Comparison of ENCODE assay signal across 8 cellular contexts in the genomic region with DNA sequence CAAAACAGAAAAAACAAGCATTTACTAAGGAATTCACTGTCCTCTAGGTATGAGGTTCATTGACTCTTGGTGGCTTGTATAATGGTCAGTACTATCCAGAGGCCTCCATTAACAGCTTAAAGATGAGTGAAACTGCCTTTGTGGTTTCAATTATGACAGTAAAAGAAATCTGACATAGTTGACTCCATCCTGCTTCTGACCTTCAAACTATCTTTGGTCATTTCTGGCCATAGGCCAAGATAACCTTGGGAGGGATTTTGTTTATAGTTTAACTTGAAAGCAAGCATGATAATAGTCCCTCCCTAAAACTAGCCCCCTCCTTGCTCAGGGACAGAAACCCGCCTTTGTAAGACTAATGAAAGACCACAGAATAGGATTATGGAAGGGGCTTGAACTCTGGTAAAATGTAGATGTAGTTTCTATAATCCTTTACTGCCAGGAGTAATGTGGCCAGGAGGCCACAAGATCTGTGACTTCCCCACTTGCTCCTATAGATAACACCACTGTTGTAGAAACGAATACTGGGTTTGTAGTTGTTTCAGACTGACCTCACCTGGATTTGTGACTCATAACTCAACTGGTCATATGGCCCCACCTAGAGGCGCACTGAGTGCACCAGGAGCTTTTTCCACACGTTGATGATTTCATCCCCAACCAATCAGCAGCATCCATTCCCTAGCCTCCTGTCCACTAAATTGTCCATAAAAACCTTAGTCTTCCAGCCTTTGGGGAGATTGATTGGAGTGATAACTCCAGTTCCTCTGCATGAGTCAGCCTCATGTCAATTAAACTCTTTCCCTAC. TPM values are rescaled to one million over a fixed set of nuclear protein-coding genes. Genes with fewer than 3 reads are reported as not detected.
DNase-seq lines count a peak whose midpoint lies in the region; ATAC-seq and TF ChIP-seq lines count a peak whose summit lies in the region.

No MANE protein-coding gene starts in this region.

- peak; percentile 77 for ATAC-seq in HG03064 (IDR thresholded peaks at IDR 0.05; ENCODE audit: low read depth, unreplicated experiment)
- peak; percentile 83 for ATAC-seq in body of pancreas

- H3K27ac ChIP-seq in PC-9 (peak overlapping the region; percentile 61), body of pancreas (no peak overlapping the region), mesenchymal stem cell (ENCODE audit: low read length, poor library complexity, severe bottlenecking) (no peak overlapping the region)

- H3K4me1 ChIP-seq in PC-9 (replicated peaks; ENCODE audit: insufficient read depth) (peaks cover 55% of the 10 kb centered on the region), body of pancreas (peaks cover 3% of the 10 kb centered on the region), mesenchymal stem cell (ENCODE audit: control insufficient read depth, insufficient read depth, low read depth, low read length) (no peaks in the 10 kb centered on the region)

- no peak overlapping the region for H3K4ac ChIP-seq in mesenchymal stem cell (ENCODE audit: low read depth in 1 of 2, low read length in 2 of 2)

- WGBS in body of pancreas, 2 donors = 43 to 52% methylated on average over 4 of the region's 4 CpGs
- 85% methylated on average over 3 of the region's 4 CpGs for WGBS in mesenchymal stem cell

- no peak overlapping the region for H4K8ac ChIP-seq in mesenchymal stem cell (ENCODE audit: low read length)

- H2BK5ac ChIP-seq in mesenchymal stem cell (ENCODE audit: low read depth, low read length, poor library complexity, severe bottlenecking) = no peak overlapping the region

- H2BK12ac ChIP-seq in mesenchymal stem cell (ENCODE audit: low read length in 2 of 2) = no peak overlapping the region

- no peak for TF ChIP-seq POLR2A in body of pancreas (IDR thresholded peaks at IDR 0.05)

- H3K27me3 ChIP-seq in PC-9 (ENCODE audit: insufficient read depth, low read depth) (no peaks in the 10 kb centered on the region), body of pancreas (no peaks in the 10 kb centered on the region), mesenchymal stem cell (ENCODE audit: control insufficient read depth in 1 of 2, insufficient read depth in 1 of 2, low read length in 2 of 2) (no peaks in the 10 kb centered on the region)

- no peaks in the 10 kb centered on the region for H3K79me2 ChIP-seq in PC-9 (ENCODE audit: low read depth)

- H3K36me3 ChIP-seq in PC-9 (ENCODE audit: low read depth) (no peaks in the 10 kb centered on the region), body of pancreas (replicated peaks in 1 of 2; ENCODE audit: insufficient read depth in 1 of 2, low read depth in 2 of 2) (no peaks in the 10 kb centered on the region), mesenchymal stem cell (ENCODE audit: control insufficient read depth in 1 of 2, insufficient read depth in 2 of 2, low read depth in 1 of 2, low read length in 2 of 2) (no peaks in the 10 kb centered on the region)

- no TSS peak for BruUV-seq in PC-9 (replicated peaks; lab: Mats Ljungman, UMichigan)

- H3K79me1 ChIP-seq in mesenchymal stem cell (replicated peaks; ENCODE audit: low read length, poor library complexity, severe bottlenecking) = no peaks in the 10 kb centered on the region

- no peaks in the 10 kb centered on the region for H3K9me2 ChIP-seq in PC-9 (ENCODE audit: insufficient read depth)

- CTCF ChIA-PET in PC-9 (lab: Charles Lee) = no interaction called here

- intact Hi-C loops in PC-9 (cut with micrococcal nuclease; ENCODE audit: unreplicated experiment) = loop anchor here (5.0 kb wide), 1 partner anchor 187 kb away; no protein-coding TSS in a partner anchor
- intact Hi-C loops in body of pancreas (cut with DNase I) = loop anchor here (10.0 kb wide), 1 partner anchor 289 kb away; no protein-coding TSS in a partner anchor

- H3K4me3 ChIP-seq in PC-9 (no peak overlapping the region), body of pancreas (no peak overlapping the region), mesenchymal stem cell (ENCODE audit: insufficient read depth in 1 of 2, low read depth in 1 of 2, low read length in 2 of 2) (no peak overlapping the region)

- no peak overlapping the region for H3K23ac ChIP-seq in mesenchymal stem cell (ENCODE audit: low read length in 2 of 2)

- H3K18ac ChIP-seq in mesenchymal stem cell (ENCODE audit: low read depth in 1 of 2, low read length in 2 of 2) = no peak overlapping the region

- no peak overlapping the region for H3K14ac ChIP-seq in mesenchymal stem cell (ENCODE audit: low read length in 2 of 2)

- DNase-seq in ELF-1 (ENCODE audit: low read depth, low spot score) (peak; percentile 52), GM19238 (ENCODE audit: insufficient read length, low spot score) (peak; percentile 9), PC-9 (peak; percentile 48 to 91), body of pancreas (peak; percentile 43 to 68 (median 59)), mesenchymal stem cell (peak; percentile 23), medulla oblongata (ENCODE audit: extremely low spot score) (no peak), superior temporal gyrus (ENCODE audit: extremely low spot score) (no peak)

- H2AK5ac ChIP-seq in mesenchymal stem cell (ENCODE audit: low read length, severe bottlenecking) = no peak overlapping the region

- H2BK15ac ChIP-seq in mesenchymal stem cell (ENCODE audit: low read depth, poor library complexity, severe bottlenecking) = no peak overlapping the region

- H4K20me1 ChIP-seq in PC-9 (ENCODE audit: insufficient read depth) = no peaks in the 10 kb centered on the region

- TF ChIP-seq CTCF in PC-9 (conservative IDR thresholded peaks at IDR 0.05) = peak; percentile 55
- peak in 5 of 7 experiments; percentile 22 to 55 (median 52) for TF ChIP-seq CTCF in body of pancreas (IDR thresholded peaks at IDR 0.05)

- peaks cover 17% of the 10 kb centered on the region; the same call in 1 of the 2 replicates for H3F3A ChIP-seq in PC-9 (ENCODE audit: insufficient read depth, low read depth)

- no peak overlapping the region for H3K9ac ChIP-seq in mesenchymal stem cell (ENCODE audit: low read length)

- no peak overlapping the region for H2BK120ac ChIP-seq in mesenchymal stem cell (ENCODE audit: low read depth, low read length)

- H3K4me2 ChIP-seq in PC-9 (peak overlapping the region; percentile 42; the same call in 1 of the 2 replicates), mesenchymal stem cell (ENCODE audit: low read length, poor library complexity, severe bottlenecking) (no peak overlapping the region)

- no peak overlapping the region for H4K91ac ChIP-seq in mesenchymal stem cell (ENCODE audit: low read length)

- POLR2A ChIA-PET in PC-9 (lab: Charles Lee; ENCODE audit: unreplicated experiment) = interaction anchor here (0.6 kb wide), 1 partner anchor 7 kb away, joined by 3 read pairs; no protein-coding TSS in a partner anchor

- H3K9me3 ChIP-seq in PC-9 (ENCODE audit: insufficient read depth, low read depth) = no peaks in the 10 kb centered on the region
- no peaks in the 10 kb centered on the region for H3K9me3 ChIP-seq in body of pancreas
- H3K9me3 ChIP-seq in mesenchymal stem cell (ENCODE audit: control insufficient read depth, low read length) = no peaks in the 10 kb centered on the region

- H2AFZ ChIP-seq in PC-9 (no peak overlapping the region), mesenchymal stem cell (ENCODE audit: low read depth, low read length) (no peak overlapping the region)

RNA-seq across cellular contexts. Expression of a gene that starts 8.6 kb away (rescaled TPM):
- total RNA-seq in PC-9 (2021) (7.7 and 8.4 TPM in 2 replicates), body of pancreas (10 to 100 TPM; 14.0 to 15.2 TPM)
- polyA plus RNA-seq in mesenchymal stem cell (2013, experiment 1 of 2) = 3.5 TPM
- 3.6 TPM for polyA plus RNA-seq in mesenchymal stem cell (2013, experiment 2 of 2)

Comparison
In these comparisons a context has a peak if more than half of its experiments do, and no peak if none do; other contexts are left out.
1. DNase-seq: peak in ELF-1 (single experiment), GM19238 (single experiment), PC-9 (2 of 2), body of pancreas (4 of 4) and mesenchymal stem cell (single experiment); none in medulla oblongata (single experiment) and superior temporal gyrus (single experiment).